In the genomic region with DNA sequence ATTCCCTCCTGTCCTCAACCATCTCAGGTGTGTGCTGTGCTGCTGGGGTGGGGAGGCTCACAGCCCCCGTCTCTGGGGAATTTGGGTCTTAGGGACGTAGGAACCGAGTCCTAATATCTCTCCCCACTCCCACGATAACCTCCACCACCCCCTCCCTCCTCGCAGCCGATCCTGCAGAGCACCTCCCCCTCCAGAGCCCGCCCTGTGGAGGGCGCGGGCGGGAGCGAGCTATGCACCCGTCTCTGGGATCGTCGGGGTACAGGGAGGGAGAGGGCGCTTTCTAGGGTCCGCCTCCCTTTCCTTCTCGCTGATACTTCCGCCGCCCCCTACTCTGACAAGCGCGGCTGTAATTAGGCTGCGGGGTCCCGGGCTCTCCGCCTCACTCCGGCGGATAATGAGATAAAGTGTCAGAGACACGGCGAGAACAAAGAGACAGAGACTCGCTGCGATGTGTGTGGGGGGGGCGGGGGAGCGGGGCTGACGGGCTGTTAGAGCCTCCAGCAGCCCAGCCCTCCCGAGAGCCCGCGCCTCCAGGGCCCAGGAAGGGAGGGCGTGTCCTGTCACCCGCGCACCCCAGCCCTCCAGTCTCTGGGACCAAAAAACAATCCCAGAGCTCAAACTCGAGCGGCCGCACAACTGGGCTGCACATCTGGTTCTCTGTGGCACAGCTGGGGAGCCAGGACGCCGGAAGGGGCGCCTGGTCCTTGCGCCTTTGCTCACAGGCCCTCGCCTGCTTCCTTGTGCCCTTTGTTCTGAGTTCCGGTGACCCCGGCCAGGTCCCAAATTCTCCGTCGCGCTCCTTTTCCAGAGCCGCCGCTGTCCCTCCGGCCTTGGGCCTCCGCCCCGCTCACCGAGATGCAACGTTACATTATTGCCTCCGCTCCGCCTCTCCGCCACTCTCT, we compare ENCODE assay signal across 8 cellular contexts. TPM values are rescaled to one million over a fixed set of nuclear protein-coding genes. Genes with fewer than 3 reads are reported as not detected.
DNase-seq lines count a peak whose midpoint lies in the region; ATAC-seq, FAIRE-seq and TF ChIP-seq lines count a peak whose summit lies in the region.

No MANE protein-coding gene starts in this region.

- H3K9me3 ChIP-seq in ES-I3 (ENCODE audit: control insufficient read depth, insufficient read depth, low read length) = no peaks in the 10 kb centered on the region
- H3K9me3 ChIP-seq in uterus = no peaks in the 10 kb centered on the region

- TF ChIP-seq CTCF in astrocyte of the spinal cord (IDR thresholded peaks at IDR 0.05; ENCODE audit: low read depth, low read length) (no peak), uterus (IDR thresholded peaks at IDR 0.05) (no peak)

- peak overlapping the region; percentile 51 for H3K9ac ChIP-seq in ES-I3 (ENCODE audit: low read depth, low read length)

- H3K27me3 Mint-ChIP-seq in memory B cell = peaks cover 5% of the 10 kb centered on the region

- no peak for FAIRE-seq in RCC 7860 (lab: Jason Lieb, UNC)

- ATAC-seq in memory B cell (ENCODE audit: low read depth) (no peak), HG02852 (IDR thresholded peaks at IDR 0.05; ENCODE audit: unreplicated experiment) (no peak), HG02642 (IDR thresholded peaks at IDR 0.05; ENCODE audit: poor library complexity, unreplicated experiment) (no peak)

- DNase-seq in NCI-H146 treated with DMSO at 0.1 percent for 48 hours (lab: John Stamatoyannopoulos, UW; ENCODE audit: unreplicated experiment) (peak; percentile 14), astrocyte of the spinal cord (ENCODE audit: low read depth, low spot score) (no peak), memory B cell (ENCODE audit: low spot score in 2 of 2) (peak in 1 of 2 donors; percentile 34), uterus (peak in 1 of 2 donors; percentile 24), RCC 7860 (ENCODE audit: low spot score) (no peak)

- peaks cover 67% of the 10 kb centered on the region for H3K4me1 Mint-ChIP-seq in memory B cell

- intact Hi-C loops in uterus (cut with DNase I; ENCODE audit: low total_unique reads) = no loop called here

- peaks cover 31 to 34% of the 10 kb centered on the region in 2 donors for H3K27me3 ChIP-seq in uterus

- H3K27ac ChIP-seq in uterus = no peak overlapping the region

- in situ Hi-C loops in astrocyte of the spinal cord (cut with HindIII; ENCODE audit: low sequenced_read_pairs) = no loop called here

- H3K36me3 Mint-ChIP-seq in memory B cell = peaks cover 10% of the 10 kb centered on the region

- peak overlapping the region; percentile 60 for H3K27ac Mint-ChIP-seq in memory B cell

- H3K9me3 Mint-ChIP-seq in memory B cell = no peaks in the 10 kb centered on the region

- H3K4me1 ChIP-seq in ES-I3 (ENCODE audit: insufficient read depth, low read length) (peaks cover 23% of the 10 kb centered on the region), uterus (peaks cover 0 to 24% of the 10 kb centered on the region in 2 donors)

- H3K4me3 ChIP-seq in astrocyte of the spinal cord (ENCODE audit: low read depth, low read length) (peak overlapping the region; percentile 31), uterus (peak overlapping the region; percentile 27 to 37)

- TF ChIP-seq POLR2A in uterus (IDR thresholded peaks at IDR 0.05) = no peak

- H3K4me3 Mint-ChIP-seq in memory B cell = peak overlapping the region; percentile 86

- 0 out of 2 replicates have a peak, but pooled peaks cover 6% of the 10 kb centered on the region for H3K36me3 ChIP-seq in ES-I3 (ENCODE audit: insufficient read depth, low read length)
- no peaks in the 10 kb centered on the region for H3K36me3 ChIP-seq in uterus

RNA-seq across cellular contexts. Expression of a gene that starts 8.7 kb away (rescaled TPM):
- 100 to 1,000 TPM in 1 of 4 donors, 10 to 100 TPM in 3; 12.4 to 128 (median 35.3) TPM for total RNA-seq in uterus

RNA-seq across cellular contexts. Expression of a gene that starts 12.8 kb away (rescaled TPM):
- 1 to 10 TPM in 2 of 4 donors, not detected in 2; 1.0 to 2.8 TPM for total RNA-seq in uterus

RNA-seq across cellular contexts. Expression of a gene that starts 21.6 kb away (rescaled TPM):
- 1 to 10 TPM in 1 of 4 donors, not detected in 3; 6.3 TPM for total RNA-seq in uterus
